In genomic region chr2:42924436-42924897, GRCh38 we compare ENCODE assay signal across 10 cellular contexts.
DNase-seq lines count a peak whose midpoint lies in the region; ATAC-seq and TF ChIP-seq lines count a peak whose summit lies in the region.
"Had no signal": no experiment of that assay in that cellular context is flagged by ENCODE, and none has a peak within 500 bp of the region (broad histone marks: within the 10 kb centered on the region; RNA-seq: fewer than 3 reads in every experiment).

No MANE protein-coding gene starts in this region.

- no peaks in the 10 kb centered on the region for H3K27me3 Mint-ChIP-seq in activated naive CD4-positive, alpha-beta T cell treated with anti-CD3 and anti-CD28 coated beads for 36 hours (ENCODE audit: low read depth)

- peak overlapping the region; percentile 65; the same call in 1 of the 2 replicates for H3K9ac ChIP-seq in HUES64 (ENCODE audit: low read depth, low read length)
- H3K9ac ChIP-seq in mesenchymal stem cell (ENCODE audit: low read length) = peak overlapping the region; percentile 82
- peak overlapping the region; percentile 58 to 67 for H3K9ac ChIP-seq in stomach smooth muscle (ENCODE audit: low read length in 2 of 2)

- H3K4me3 ChIP-seq in HUES64 (ENCODE audit: low read length) (no peak overlapping the region), dorsolateral prefrontal cortex (peak overlapping the region in 18 of 59 donors; percentile 5 to 38 (median 18)), mesenchymal stem cell (ENCODE audit: insufficient read depth in 1 of 2, low read depth in 1 of 2, low read length in 2 of 2) (peak overlapping the region in 1 of 2 experiments; percentile 44), stomach smooth muscle (ENCODE audit: low read length in 2 of 2) (peak overlapping the region in 1 of 2 donors; percentile 44)

- H3K4me1 ChIP-seq in HUES64 (ENCODE audit: insufficient read depth, low read length) (peaks cover 61% of the 10 kb centered on the region), mesenchymal stem cell (ENCODE audit: control insufficient read depth, insufficient read depth, low read depth, low read length) (peaks cover 57% of the 10 kb centered on the region), stomach smooth muscle (ENCODE audit: control insufficient read depth, insufficient read depth, low read length) (peaks cover 83% of the 10 kb centered on the region)

- H3K4me1 Mint-ChIP-seq in activated naive CD4-positive, alpha-beta T cell treated with anti-CD3 and anti-CD28 coated beads for 36 hours (ENCODE audit: low read depth) = no peaks in the 10 kb centered on the region
- H3K4me1 Mint-ChIP-seq: memory B cell had no signal

- no peak for TF ChIP-seq CTCF in dorsolateral prefrontal cortex (IDR thresholded peaks at IDR 0.05 in 54 of 56, conservative IDR thresholded peaks at IDR 0.05 in 2 of 56; ENCODE audit: low read depth in 1 of 56, partially characterized antibody in 56 of 56)

- H2BK12ac ChIP-seq in mesenchymal stem cell (ENCODE audit: low read length in 2 of 2) = peak overlapping the region; percentile 49 to 95

- H3K9me3 Mint-ChIP-seq in activated naive CD4-positive, alpha-beta T cell treated with anti-CD3 and anti-CD28 coated beads for 36 hours = no peaks in the 10 kb centered on the region
- H3K9me3 Mint-ChIP-seq: memory B cell had no signal

- peak overlapping the region; percentile 98 for H4K8ac ChIP-seq in mesenchymal stem cell (ENCODE audit: low read length)

- no peaks in the 10 kb centered on the region for H3K36me3 ChIP-seq in HUES64 (ENCODE audit: insufficient read depth, low read length)
- no peaks in the 10 kb centered on the region for H3K36me3 ChIP-seq in mesenchymal stem cell (ENCODE audit: control insufficient read depth in 1 of 2, insufficient read depth in 2 of 2, low read depth in 1 of 2, low read length in 2 of 2)
- no peaks in the 10 kb centered on the region for H3K36me3 ChIP-seq in stomach smooth muscle (ENCODE audit: control insufficient read depth in 2 of 2, insufficient read depth in 2 of 2, low read length in 2 of 2)

- H2AK5ac ChIP-seq in mesenchymal stem cell (ENCODE audit: low read length, severe bottlenecking) = peak overlapping the region; percentile 90

- no peak overlapping the region for H3K23ac ChIP-seq in mesenchymal stem cell (ENCODE audit: low read length in 2 of 2)

- peak overlapping the region; percentile 98 for H2BK5ac ChIP-seq in mesenchymal stem cell (ENCODE audit: low read depth, low read length, poor library complexity, severe bottlenecking)

- H3K9me3 ChIP-seq in HUES64 (ENCODE audit: insufficient read depth, low read depth, low read length) (no peaks in the 10 kb centered on the region), mesenchymal stem cell (ENCODE audit: control insufficient read depth, low read length) (no peaks in the 10 kb centered on the region), stomach smooth muscle (ENCODE audit: control insufficient read depth in 2 of 2, low read length in 2 of 2) (no peaks in the 10 kb centered on the region)

- H3K4me3 Mint-ChIP-seq in activated naive CD4-positive, alpha-beta T cell treated with anti-CD3 and anti-CD28 coated beads for 36 hours = no peak overlapping the region
- H3K4me3 Mint-ChIP-seq: memory B cell had no signal

- H3K14ac ChIP-seq in mesenchymal stem cell (ENCODE audit: low read length in 2 of 2) = peak overlapping the region in 1 of 2 experiments; percentile 68

- H3K36me3 Mint-ChIP-seq in activated naive CD4-positive, alpha-beta T cell treated with anti-CD3 and anti-CD28 coated beads for 36 hours (ENCODE audit: low read depth) = no peaks in the 10 kb centered on the region
- H3K36me3 Mint-ChIP-seq: memory B cell had no signal

- H4K91ac ChIP-seq in mesenchymal stem cell (ENCODE audit: low read length) = peak overlapping the region; percentile 99

- peak overlapping the region; percentile 88 to 95 for H3K18ac ChIP-seq in mesenchymal stem cell (ENCODE audit: low read depth in 1 of 2, low read length in 2 of 2)

- intact Hi-C loops in dorsolateral prefrontal cortex (cut with DNase I) = no loop called here
- intact Hi-C loops in activated naive CD4-positive, alpha-beta T cell treated with anti-CD3 and anti-CD28 coated beads for 36 hours (cut with micrococcal nuclease) = no loop called here

- no peaks in the 10 kb centered on the region for H3K27me3 ChIP-seq in HUES64 (ENCODE audit: insufficient read depth, low read length)
- H3K27me3 ChIP-seq in dorsolateral prefrontal cortex = no peaks in the 10 kb centered on the region
- no peaks in the 10 kb centered on the region for H3K27me3 ChIP-seq in mesenchymal stem cell (ENCODE audit: control insufficient read depth in 1 of 2, insufficient read depth in 1 of 2, low read length in 2 of 2)
- no peaks in the 10 kb centered on the region for H3K27me3 ChIP-seq in stomach smooth muscle (ENCODE audit: control insufficient read depth in 1 of 2, insufficient read depth in 2 of 2, low read length in 2 of 2)

- H3K4ac ChIP-seq in mesenchymal stem cell (ENCODE audit: low read depth in 1 of 2, low read length in 2 of 2) = peak overlapping the region; percentile 64 to 94

- DNase-seq in dorsolateral prefrontal cortex = peak in 1 of 10 donors; percentile 42
- no peak for DNase-seq in mesenchymal stem cell
- no peak for DNase-seq in A172 (ENCODE audit: low spot score)
- DNase-seq in activated naive CD4-positive, alpha-beta T cell treated with anti-CD3 and anti-CD28 coated beads for 36 hours = no peak
- no peak for DNase-seq in cortex of kidney (lab: John Stamatoyannopoulos, UW)
- DNase-seq: MV-4-11 had no signal

- CTCF ChIA-PET in activated naive CD4-positive, alpha-beta T cell treated with anti-CD3 and anti-CD28 coated beads for 36 hours (lab: Charles Lee) = interaction anchor here (1.4 kb wide), 1 partner anchor 96 kb away, joined by 4 read pairs; no protein-coding TSS in a partner anchor

- H3K27ac Mint-ChIP-seq in activated naive CD4-positive, alpha-beta T cell treated with anti-CD3 and anti-CD28 coated beads for 36 hours = no peak overlapping the region
- H3K27ac Mint-ChIP-seq: memory B cell had no signal

- WGBS in HUES64 = 22% methylated on average over 12 of the region's 12 CpGs
- WGBS in mesenchymal stem cell = 44% methylated on average over 10 of the region's 12 CpGs

- H3K27ac ChIP-seq in HUES64 (ENCODE audit: low read depth, low read length) = peak overlapping the region; percentile 86
- peak overlapping the region in 47 of 59 donors; percentile 7 to 84 (median 61) for H3K27ac ChIP-seq in dorsolateral prefrontal cortex
- peak overlapping the region; percentile 99 for H3K27ac ChIP-seq in mesenchymal stem cell (ENCODE audit: low read length, poor library complexity, severe bottlenecking)
- H3K27ac ChIP-seq in stomach smooth muscle (ENCODE audit: low read length) = peak overlapping the region; percentile 94

- H2AFZ ChIP-seq in mesenchymal stem cell (ENCODE audit: low read depth, low read length) = peak overlapping the region; percentile 48

- peak overlapping the region; percentile 42 for H3K4me2 ChIP-seq in mesenchymal stem cell (ENCODE audit: low read length, poor library complexity, severe bottlenecking)

- no peak for ATAC-seq in HG03045 (IDR thresholded peaks at IDR 0.05; ENCODE audit: unreplicated experiment)

- H2BK120ac ChIP-seq in mesenchymal stem cell (ENCODE audit: low read depth, low read length) = peak overlapping the region; percentile 55

- no peaks in the 10 kb centered on the region for H3K79me1 ChIP-seq in mesenchymal stem cell (replicated peaks; ENCODE audit: low read length, poor library complexity, severe bottlenecking)

- peak overlapping the region; percentile 92 for H2BK15ac ChIP-seq in mesenchymal stem cell (ENCODE audit: low read depth, poor library complexity, severe bottlenecking)
